ENCODE assay signal across 11 cellular contexts in the genomic region with DNA sequence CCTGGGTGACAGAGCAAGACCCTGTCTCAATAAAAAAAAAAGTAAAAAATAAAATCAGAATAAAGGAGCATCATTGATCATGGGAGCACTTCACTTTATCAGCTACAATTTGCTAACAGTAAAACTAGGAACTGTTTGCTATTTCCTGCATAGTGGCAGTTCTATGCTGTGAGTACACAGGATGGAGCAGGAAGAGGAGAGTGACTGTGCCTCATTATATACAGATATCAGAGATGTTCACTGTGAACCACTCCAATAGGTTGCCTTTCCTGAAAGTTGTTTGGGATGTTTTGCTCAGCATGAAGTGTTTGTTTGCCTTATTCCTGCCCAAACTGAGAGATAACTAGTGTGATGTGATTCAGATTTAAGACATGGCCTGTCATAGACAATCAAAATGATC.
DNase-seq lines count a peak whose midpoint lies in the region; ATAC-seq and TF ChIP-seq lines count a peak whose summit lies in the region.
"Had no signal": no experiment of that assay in that cellular context is flagged by ENCODE, and none has a peak within 500 bp of the region (broad histone marks: within the 10 kb centered on the region; RNA-seq: fewer than 3 reads in every experiment).

No MANE protein-coding gene starts in this region.

- peak overlapping the region; percentile 11 to 42 for H3K4me3 Mint-ChIP-seq in activated T-cell treated with anti-CD3 and anti-CD28 coated beads, Interleukin-2, amount 50 U/mL, for 72 hours
- no peak overlapping the region for H3K4me3 Mint-ChIP-seq in activated T-cell treated with anti-CD3 and anti-CD28 coated beads, Interleukin-2, amount 50 U/mL, for 4 hours
- peak overlapping the region; percentile 66 for H3K4me3 Mint-ChIP-seq in natural killer cell treated with Interleukin-12 subunit alpha and Interleukin-12 subunit beta and Interleukin-15 and Interleukin-18, amount 100 ng/mL, for 72 hours
- no peak overlapping the region for H3K4me3 Mint-ChIP-seq in natural killer cell
- H3K4me3 Mint-ChIP-seq in endothelial cell (ENCODE audit: unreplicated experiment), result peak overlapping the region; percentile 81
- H3K4me3 Mint-ChIP-seq: CD4-positive, CD25-positive, alpha-beta regulatory T cell had no signal

- H3K27me3 Mint-ChIP-seq in activated T-cell treated with anti-CD3 and anti-CD28 coated beads, Interleukin-2, amount 50 U/mL, for 72 hours (ENCODE audit: low read depth), result no peaks in the 10 kb centered on the region
- H3K27me3 Mint-ChIP-seq in activated T-cell treated with anti-CD3 and anti-CD28 coated beads, Interleukin-2, amount 50 U/mL, for 4 hours (ENCODE audit: low read depth), result no peaks in the 10 kb centered on the region
- no peaks in the 10 kb centered on the region for H3K27me3 Mint-ChIP-seq in natural killer cell treated with Interleukin-12 subunit alpha and Interleukin-12 subunit beta and Interleukin-15 and Interleukin-18, amount 100 ng/mL, for 72 hours
- H3K27me3 Mint-ChIP-seq in natural killer cell (ENCODE audit: low read depth in 2 of 2), result no peaks in the 10 kb centered on the region
- H3K27me3 Mint-ChIP-seq in endothelial cell (ENCODE audit: unreplicated experiment), result peaks cover 3% of the 10 kb centered on the region

- ATAC-seq in activated T-cell treated with anti-CD3 and anti-CD28 coated beads, Interleukin-2, amount 50 U/mL, for 72 hours (replicated peaks in 1 of 2), result no peak
- no peak for ATAC-seq in activated T-cell treated with anti-CD3 and anti-CD28 coated beads, Interleukin-2, amount 50 U/mL, for 4 hours
- ATAC-seq in natural killer cell treated with Interleukin-12 subunit alpha and Interleukin-12 subunit beta and Interleukin-15 and Interleukin-18, amount 100 ng/mL, for 72 hours, result no peak
- ATAC-seq in natural killer cell (no peak), omental fat pad (ENCODE audit: low FRiP score) (no peak)

- DNase-seq in activated T-cell treated with anti-CD3 and anti-CD28 coated beads, Interleukin-2, amount 50 U/mL, for 72 hours, result no peak
- DNase-seq in activated T-cell treated with anti-CD3 and anti-CD28 coated beads, Interleukin-2, amount 50 U/mL, for 4 hours, result no peak
- DNase-seq in natural killer cell treated with Interleukin-12 subunit alpha and Interleukin-12 subunit beta and Interleukin-15 and Interleukin-18, amount 100 ng/mL, for 72 hours (ENCODE audit: low spot score), result no peak
- DNase-seq in natural killer cell (no peak), endothelial cell (ENCODE audit: low spot score) (no peak), omental fat pad (ENCODE audit: low spot score) (no peak), germinal center (ENCODE audit: low spot score) (no peak)
- DNase-seq: ACHN; Calu3; CD4-positive, CD25-positive, alpha-beta regulatory T cell; DMS 273 treated with DMSO at 0.1 percent for 48 hours had no signal

- no peaks in the 10 kb centered on the region for H3K9me3 Mint-ChIP-seq in activated T-cell treated with anti-CD3 and anti-CD28 coated beads, Interleukin-2, amount 50 U/mL, for 72 hours
- H3K9me3 Mint-ChIP-seq in activated T-cell treated with anti-CD3 and anti-CD28 coated beads, Interleukin-2, amount 50 U/mL, for 4 hours, result no peaks in the 10 kb centered on the region
- H3K9me3 Mint-ChIP-seq in natural killer cell treated with Interleukin-12 subunit alpha and Interleukin-12 subunit beta and Interleukin-15 and Interleukin-18, amount 100 ng/mL, for 72 hours, result no peaks in the 10 kb centered on the region
- H3K9me3 Mint-ChIP-seq in natural killer cell (no peaks in the 10 kb centered on the region), endothelial cell (ENCODE audit: unreplicated experiment) (no peaks in the 10 kb centered on the region)
- H3K9me3 Mint-ChIP-seq: CD4-positive, CD25-positive, alpha-beta regulatory T cell had no signal

- peaks cover 57% of the 10 kb centered on the region for H3K4me1 Mint-ChIP-seq in activated T-cell treated with anti-CD3 and anti-CD28 coated beads, Interleukin-2, amount 50 U/mL, for 72 hours (ENCODE audit: low read depth)
- peaks cover 5% of the 10 kb centered on the region for H3K4me1 Mint-ChIP-seq in activated T-cell treated with anti-CD3 and anti-CD28 coated beads, Interleukin-2, amount 50 U/mL, for 4 hours (ENCODE audit: low read depth)
- H3K4me1 Mint-ChIP-seq in natural killer cell treated with Interleukin-12 subunit alpha and Interleukin-12 subunit beta and Interleukin-15 and Interleukin-18, amount 100 ng/mL, for 72 hours (ENCODE audit: low read depth in 2 of 2), result peaks cover 28 to 34% of the 10 kb centered on the region in 2 donors
- peaks cover 17 to 29% of the 10 kb centered on the region in 2 donors for H3K4me1 Mint-ChIP-seq in natural killer cell
- H3K4me1 Mint-ChIP-seq in endothelial cell (ENCODE audit: unreplicated experiment), result peaks cover 53% of the 10 kb centered on the region

- H3K27ac Mint-ChIP-seq in activated T-cell treated with anti-CD3 and anti-CD28 coated beads, Interleukin-2, amount 50 U/mL, for 72 hours, result peak overlapping the region; percentile 91
- peak overlapping the region; percentile 40 to 74 for H3K27ac Mint-ChIP-seq in natural killer cell treated with Interleukin-12 subunit alpha and Interleukin-12 subunit beta and Interleukin-15 and Interleukin-18, amount 100 ng/mL, for 72 hours
- H3K27ac Mint-ChIP-seq in natural killer cell (no peak overlapping the region), endothelial cell (ENCODE audit: unreplicated experiment) (peak overlapping the region; percentile 94)

- TF ChIP-seq CTCF in natural killer cell (IDR thresholded peaks at IDR 0.05) (no peak), endothelial cell (IDR thresholded peaks at IDR 0.05; ENCODE audit: unreplicated experiment) (no peak), omental fat pad (IDR thresholded peaks at IDR 0.05) (no peak)

- intact Hi-C loops in natural killer cell (cut with micrococcal nuclease), result no loop called here

- H3K36me3 Mint-ChIP-seq in activated T-cell treated with anti-CD3 and anti-CD28 coated beads, Interleukin-2, amount 50 U/mL, for 72 hours (ENCODE audit: insufficient read depth in 2 of 2), result peaks cover 0 to 8% of the 10 kb centered on the region in 2 donors
- peaks cover 7% of the 10 kb centered on the region for H3K36me3 Mint-ChIP-seq in activated T-cell treated with anti-CD3 and anti-CD28 coated beads, Interleukin-2, amount 50 U/mL, for 4 hours (ENCODE audit: insufficient read depth)
- peaks cover 4% of the 10 kb centered on the region for H3K36me3 Mint-ChIP-seq in natural killer cell treated with Interleukin-12 subunit alpha and Interleukin-12 subunit beta and Interleukin-15 and Interleukin-18, amount 100 ng/mL, for 72 hours
- H3K36me3 Mint-ChIP-seq in natural killer cell, result no peaks in the 10 kb centered on the region
- peaks cover 5% of the 10 kb centered on the region for H3K36me3 Mint-ChIP-seq in endothelial cell (ENCODE audit: low read depth, unreplicated experiment)

Comparison
In these comparisons a context has a peak if more than half of its experiments do, and no peak if none do; other contexts are left out.
1. H3K27ac Mint-ChIP-seq: peak in activated T-cell treated with anti-CD3 and anti-CD28 coated beads, Interleukin-2, amount 50 U/mL, for 72 hours (single experiment), natural killer cell treated with Interleukin-12 subunit alpha and Interleukin-12 subunit beta and Interleukin-15 and Interleukin-18, amount 100 ng/mL, for 72 hours (2 of 2) and endothelial cell (single experiment); none in natural killer cell (0 of 2).
2. H3K4me3 Mint-ChIP-seq: peak in activated T-cell treated with anti-CD3 and anti-CD28 coated beads, Interleukin-2, amount 50 U/mL, for 72 hours (2 of 2), natural killer cell treated with Interleukin-12 subunit alpha and Interleukin-12 subunit beta and Interleukin-15 and Interleukin-18, amount 100 ng/mL, for 72 hours (single experiment) and endothelial cell (single experiment); none in activated T-cell treated with anti-CD3 and anti-CD28 coated beads, Interleukin-2, amount 50 U/mL, for 4 hours (single experiment) and natural killer cell (single experiment).